Comparison of ENCODE assay signal across 27 cellular contexts in genomic region chr4:139710073-139710472, GRCh38.
"Had no signal": no experiment of that assay in that cellular context is flagged by ENCODE, and none has a peak within 500 bp of the region (broad histone marks: within the 10 kb centered on the region; RNA-seq: fewer than 3 reads in every experiment).

No MANE protein-coding gene starts in this region.

- H3K4me3 ChIP-seq: coronary artery, dorsolateral prefrontal cortex, lung, spleen, thoracic aorta, uterus had no signal

- H3K9me3 ChIP-seq: thoracic aorta, uterus had no signal

- H3K9me3 Mint-ChIP-seq: activated CD4-positive, alpha-beta T cell treated with anti-CD3 and anti-CD28 coated beads, Interleukin-2, amount 10 ng/mL, durations not matched to agents 24 days and 14 days; type B pancreatic cell had no signal

- H3K36me3 Mint-ChIP-seq: activated CD4-positive, alpha-beta memory T cell treated with anti-CD3 and anti-CD28 coated beads for 36 hours had no signal

- H3K4me3 Mint-ChIP-seq: activated CD4-positive, alpha-beta memory T cell treated with anti-CD3 and anti-CD28 coated beads for 36 hours; activated CD4-positive, alpha-beta T cell treated with anti-CD3 and anti-CD28 coated beads, Interleukin-2, amount 10 ng/mL, durations not matched to agents 24 days and 14 days; activated naive CD4-positive, alpha-beta T cell treated with anti-CD3 and anti-CD28 coated beads for 36 hours; activated naive CD8-positive, alpha-beta T cell treated with anti-CD3 and anti-CD28 coated beads for 36 hours; activated T-helper 1 cell treated with anti-CD3 and anti-CD28 coated beads, Interleukin-12 subunit alpha, Interleukin-12 subunit beta, Interleukin-2, Interleukin-4 antibody, amounts not matched to agents 30 ng/mL and 10 ng/mL and 1 ng/mL, durations not matched to agents 14 hours and 24 hours and 36 hours; nephron; stimulated activated naive CD8-positive, alpha-beta T cell treated with anti-CD3 and anti-CD28 coated beads, Interleukin-15, Interleukin-2, amounts not matched to agents 100 ng/mL and 50 ng/mL, for 24 hours; T-helper 1 cell treated with Interleukin-12 subunit alpha and Interleukin-12 subunit beta and Interleukin-4 antibody, amounts not matched to agents 30 μg/mL and 1 μg/mL, for 36 hours; type B pancreatic cell had no signal

- H3K36me3 ChIP-seq: thoracic aorta, uterus had no signal

- H3K27ac ChIP-seq: coronary artery, dorsolateral prefrontal cortex, spleen, thoracic aorta had no signal

- H3K4me1 ChIP-seq: spleen, uterus had no signal

- H3K4me1 Mint-ChIP-seq: activated CD4-positive, alpha-beta T cell treated with anti-CD3 and anti-CD28 coated beads, Interleukin-2, amount 10 ng/mL, durations not matched to agents 24 days and 14 days; activated naive CD8-positive, alpha-beta T cell treated with anti-CD3 and anti-CD28 coated beads for 36 hours had no signal

- H3K27ac Mint-ChIP-seq: activated CD4-positive, alpha-beta memory T cell treated with anti-CD3 and anti-CD28 coated beads for 36 hours; activated CD4-positive, alpha-beta T cell treated with anti-CD3 and anti-CD28 coated beads, Interleukin-2, amount 10 ng/mL, durations not matched to agents 24 days and 14 days; activated naive CD4-positive, alpha-beta T cell treated with anti-CD3 and anti-CD28 coated beads for 36 hours; activated naive CD8-positive, alpha-beta T cell treated with anti-CD3 and anti-CD28 coated beads for 36 hours; activated T-helper 1 cell treated with anti-CD3 and anti-CD28 coated beads, Interleukin-12 subunit alpha, Interleukin-12 subunit beta, Interleukin-2, Interleukin-4 antibody, amounts not matched to agents 30 ng/mL and 10 ng/mL and 1 ng/mL, durations not matched to agents 14 hours and 24 hours and 36 hours; stimulated activated naive CD8-positive, alpha-beta T cell treated with anti-CD3 and anti-CD28 coated beads, Interleukin-15, Interleukin-2, amounts not matched to agents 100 ng/mL and 50 ng/mL, for 24 hours; T-helper 1 cell treated with Interleukin-12 subunit alpha and Interleukin-12 subunit beta and Interleukin-4 antibody, amounts not matched to agents 30 μg/mL and 1 μg/mL, for 36 hours; type B pancreatic cell had no signal

- H3K27me3 Mint-ChIP-seq: activated CD4-positive, alpha-beta T cell treated with anti-CD3 and anti-CD28 coated beads, Interleukin-2, amount 10 ng/mL, durations not matched to agents 24 days and 14 days; activated naive CD8-positive, alpha-beta T cell treated with anti-CD3 and anti-CD28 coated beads for 36 hours; stimulated activated naive CD8-positive, alpha-beta T cell treated with anti-CD3 and anti-CD28 coated beads, Interleukin-15, Interleukin-2, amounts not matched to agents 100 ng/mL and 50 ng/mL, for 24 hours; type B pancreatic cell had no signal

- DNase-seq: activated CD4-positive, alpha-beta memory T cell treated with anti-CD3 and anti-CD28 coated beads for 36 hours; activated CD4-positive, alpha-beta T cell treated with anti-CD3 and anti-CD28 coated beads, Interleukin-2, amount 10 ng/mL, durations not matched to agents 24 days and 14 days; activated CD4-positive, CD25-positive, alpha-beta regulatory T cell treated with anti-CD3 and anti-CD28 coated beads, Interleukin-2, amount 50 U/mL, for 72 hours; activated CD8-positive, alpha-beta memory T cell treated with anti-CD3 and anti-CD28 coated beads, Interleukin-2, amount 50 U/mL, for 4 hours; activated effector memory CD4-positive, alpha-beta T cell treated with anti-CD3 and anti-CD28 coated beads, Interleukin-2, amount 50 U/mL, for 16 hours; activated naive CD4-positive, alpha-beta T cell treated with anti-CD3 and anti-CD28 coated beads for 36 hours; activated naive CD8-positive, alpha-beta T cell treated with anti-CD3 and anti-CD28 coated beads for 36 hours; activated T-cell treated with anti-CD3 and anti-CD28 coated beads, Interleukin-2, amount 50 U/mL, for 1 hour; amniotic stem cell; dorsolateral prefrontal cortex; effector memory CD4-positive, alpha-beta T cell; erythroblast; head of caudate nucleus; hippocampal formation; spleen; stimulated activated CD4-positive, alpha-beta T cell treated with anti-CD3 and anti-CD28 coated beads, Interleukin-2, amount 100 ng/mL, for 48 hours; SW 1271; T-helper 9 cell; uterus had no signal

- H3K27me3 ChIP-seq: dorsolateral prefrontal cortex, spleen, uterus had no signal
